ENCODE assay signal across 1 cellular context in genomic region chr17:30376621-30377452, GRCh38.
TF ChIP-seq lines count a peak whose summit lies in the region.

No MANE protein-coding gene starts in this region.

TF ChIP-seq in HepG2, 621 proteins besides CTCF, POLR2A, EP300 and RAD21 (continued from another document and continues in another):
- TF ChIP-seq E2F5 (CRISPR knock-in tag; conservative IDR thresholded peaks at IDR 0.05) (no peak), FOXA3 (CRISPR knock-in tag; IDR thresholded peaks at IDR 0.05) (peak; percentile 95), NFRKB (IDR thresholded peaks at IDR 0.05) (no peak), KLF6 (CRISPR knock-in tag; IDR thresholded peaks at IDR 0.05) (0 out of 2 replicates have a peak, but pooled peaks have one; percentile 60), SIX1 (CRISPR knock-in tag; IDR thresholded peaks at IDR 0.05; ENCODE audit: borderline replicate concordance) (peak; percentile 99), GATAD2A (CRISPR knock-in tag; IDR thresholded peaks at IDR 0.05) (peak; percentile 95), STAT5B (CRISPR knock-in tag; IDR thresholded peaks at IDR 0.05) (no peak), FOXK2 (IDR thresholded peaks at IDR 0.05) (peak; percentile 54; the same call in 1 of the 2 replicates), ZNF761 (CRISPR knock-in tag; conservative IDR thresholded peaks at IDR 0.05) (no peak), THAP8 (CRISPR knock-in tag; IDR thresholded peaks at IDR 0.05; ENCODE audit: borderline replicate concordance) (no peak), ZNF205 (CRISPR knock-in tag; IDR thresholded peaks at IDR 0.05) (0 out of 2 replicates have a peak, but pooled peaks have one; percentile 27), NFYB (CRISPR knock-in tag; IDR thresholded peaks at IDR 0.05) (no peak), TOE1 (CRISPR knock-in tag; IDR thresholded peaks at IDR 0.05) (no peak), SMC3 (IDR thresholded peaks at IDR 0.05; ENCODE audit: low read length) (peak; percentile 15; the same call in 1 of the 2 replicates), SIN3A (IDR thresholded peaks at IDR 0.05; ENCODE audit: borderline replicate concordance, low read depth, low read length) (0 out of 2 replicates have a peak, but pooled peaks have one; percentile 58), ZNF263 (CRISPR knock-in tag; IDR thresholded peaks at IDR 0.05) (no peak), ZMAT5 (CRISPR knock-in tag; IDR thresholded peaks at IDR 0.05; ENCODE audit: borderline replicate concordance, low read depth) (no peak), ZNF329 (CRISPR knock-in tag; IDR thresholded peaks at IDR 0.05; ENCODE audit: low read depth) (no peak), ZNF34 (CRISPR knock-in tag; IDR thresholded peaks at IDR 0.05; ENCODE audit: borderline replicate concordance) (no peak), YEATS4 (CRISPR knock-in tag; IDR thresholded peaks at IDR 0.05; ENCODE audit: borderline replicate concordance) (no peak), ZNF564 (CRISPR knock-in tag; IDR thresholded peaks at IDR 0.05) (no peak), RXRA (CRISPR knock-in tag; IDR thresholded peaks at IDR 0.05) (peak; percentile 44; the same call in 1 of the 2 replicates), ZNF335 (CRISPR knock-in tag; IDR thresholded peaks at IDR 0.05) (peak; percentile 68; the same call in 1 of the 2 replicates), KAT2B (IDR thresholded peaks at IDR 0.05; ENCODE audit: borderline replicate concordance, low read depth, low read length) (no peak), GPN1 (CRISPR knock-in tag; IDR thresholded peaks at IDR 0.05; ENCODE audit: borderline replicate concordance) (no peak), DBP (CRISPR knock-in tag; IDR thresholded peaks at IDR 0.05; ENCODE audit: not compliant biosample characterization) (no peak), ZNF574 (CRISPR knock-in tag; IDR thresholded peaks at IDR 0.05) (peak; percentile 86), ZNF550 (CRISPR knock-in tag; IDR thresholded peaks at IDR 0.05; ENCODE audit: borderline replicate concordance) (no peak), ZFP82 (CRISPR knock-in tag; IDR thresholded peaks at IDR 0.05; ENCODE audit: borderline replicate concordance) (peak; percentile 73), MTA3 (CRISPR knock-in tag; IDR thresholded peaks at IDR 0.05) (no peak), MBD4 (IDR thresholded peaks at IDR 0.05; ENCODE audit: borderline replicate concordance, low read length) (no peak), PHF21A (CRISPR knock-in tag; IDR thresholded peaks at IDR 0.05) (peak; percentile 46), FOXA1 (IDR thresholded peaks at IDR 0.05) (no peak), FOXA1 (CRISPR knock-in tag; IDR thresholded peaks at IDR 0.05) (peak; percentile 90), RORA (CRISPR knock-in tag; IDR thresholded peaks at IDR 0.05) (no peak), ZFYVE20 (CRISPR knock-in tag; IDR thresholded peaks at IDR 0.05; ENCODE audit: borderline replicate concordance, low read depth) (no peak), GZF1 (CRISPR knock-in tag; IDR thresholded peaks at IDR 0.05) (0 out of 2 replicates have a peak, but pooled peaks have one; percentile 30), ELK4 (CRISPR knock-in tag; IDR thresholded peaks at IDR 0.05; ENCODE audit: borderline replicate concordance) (no peak), CHD4 (IDR thresholded peaks at IDR 0.05; ENCODE audit: borderline replicate concordance, low read length) (no peak), SMAD3 (CRISPR knock-in tag; IDR thresholded peaks at IDR 0.05) (peak; percentile 76), ZNF598 (CRISPR knock-in tag; IDR thresholded peaks at IDR 0.05; ENCODE audit: borderline replicate concordance) (no peak), ZNF556 (CRISPR knock-in tag; IDR thresholded peaks at IDR 0.05; ENCODE audit: borderline replicate concordance) (no peak; the same call in 1 of the 2 replicates), ZNF737 (CRISPR knock-in tag; IDR thresholded peaks at IDR 0.05; ENCODE audit: borderline replicate concordance) (no peak)
- TF ChIP-seq, protein P1, sequence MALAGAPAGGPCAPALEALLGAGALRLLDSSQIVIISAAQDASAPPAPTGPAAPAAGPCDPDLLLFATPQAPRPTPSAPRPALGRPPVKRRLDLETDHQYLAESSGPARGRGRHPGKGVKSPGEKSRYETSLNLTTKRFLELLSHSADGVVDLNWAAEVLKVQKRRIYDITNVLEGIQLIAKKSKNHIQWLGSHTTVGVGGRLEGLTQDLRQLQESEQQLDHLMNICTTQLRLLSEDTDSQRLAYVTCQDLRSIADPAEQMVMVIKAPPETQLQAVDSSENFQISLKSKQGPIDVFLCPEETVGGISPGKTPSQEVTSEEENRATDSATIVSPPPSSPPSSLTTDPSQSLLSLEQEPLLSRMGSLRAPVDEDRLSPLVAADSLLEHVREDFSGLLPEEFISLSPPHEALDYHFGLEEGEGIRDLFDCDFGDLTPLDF (CRISPR knock-in tag; IDR thresholded peaks at IDR 0.05) = no peak
- TF ChIP-seq, protein P2, sequence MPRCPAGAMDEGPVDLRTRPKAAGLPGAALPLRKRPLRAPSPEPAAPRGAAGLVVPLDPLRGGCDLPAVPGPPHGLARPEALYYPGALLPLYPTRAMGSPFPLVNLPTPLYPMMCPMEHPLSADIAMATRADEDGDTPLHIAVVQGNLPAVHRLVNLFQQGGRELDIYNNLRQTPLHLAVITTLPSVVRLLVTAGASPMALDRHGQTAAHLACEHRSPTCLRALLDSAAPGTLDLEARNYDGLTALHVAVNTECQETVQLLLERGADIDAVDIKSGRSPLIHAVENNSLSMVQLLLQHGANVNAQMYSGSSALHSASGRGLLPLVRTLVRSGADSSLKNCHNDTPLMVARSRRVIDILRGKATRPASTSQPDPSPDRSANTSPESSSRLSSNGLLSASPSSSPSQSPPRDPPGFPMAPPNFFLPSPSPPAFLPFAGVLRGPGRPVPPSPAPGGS (CRISPR knock-in tag; IDR thresholded peaks at IDR 0.05) = no peak
- TF ChIP-seq, protein P3, sequence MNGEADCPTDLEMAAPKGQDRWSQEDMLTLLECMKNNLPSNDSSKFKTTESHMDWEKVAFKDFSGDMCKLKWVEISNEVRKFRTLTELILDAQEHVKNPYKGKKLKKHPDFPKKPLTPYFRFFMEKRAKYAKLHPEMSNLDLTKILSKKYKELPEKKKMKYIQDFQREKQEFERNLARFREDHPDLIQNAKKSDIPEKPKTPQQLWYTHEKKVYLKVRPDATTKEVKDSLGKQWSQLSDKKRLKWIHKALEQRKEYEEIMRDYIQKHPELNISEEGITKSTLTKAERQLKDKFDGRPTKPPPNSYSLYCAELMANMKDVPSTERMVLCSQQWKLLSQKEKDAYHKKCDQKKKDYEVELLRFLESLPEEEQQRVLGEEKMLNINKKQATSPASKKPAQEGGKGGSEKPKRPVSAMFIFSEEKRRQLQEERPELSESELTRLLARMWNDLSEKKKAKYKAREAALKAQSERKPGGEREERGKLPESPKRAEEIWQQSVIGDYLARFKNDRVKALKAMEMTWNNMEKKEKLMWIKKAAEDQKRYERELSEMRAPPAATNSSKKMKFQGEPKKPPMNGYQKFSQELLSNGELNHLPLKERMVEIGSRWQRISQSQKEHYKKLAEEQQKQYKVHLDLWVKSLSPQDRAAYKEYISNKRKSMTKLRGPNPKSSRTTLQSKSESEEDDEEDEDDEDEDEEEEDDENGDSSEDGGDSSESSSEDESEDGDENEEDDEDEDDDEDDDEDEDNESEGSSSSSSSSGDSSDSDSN (CRISPR knock-in tag; IDR thresholded peaks at IDR 0.05) = no peak; the same call in 1 of the 2 replicates
- TF ChIP-seq, protein P4, sequence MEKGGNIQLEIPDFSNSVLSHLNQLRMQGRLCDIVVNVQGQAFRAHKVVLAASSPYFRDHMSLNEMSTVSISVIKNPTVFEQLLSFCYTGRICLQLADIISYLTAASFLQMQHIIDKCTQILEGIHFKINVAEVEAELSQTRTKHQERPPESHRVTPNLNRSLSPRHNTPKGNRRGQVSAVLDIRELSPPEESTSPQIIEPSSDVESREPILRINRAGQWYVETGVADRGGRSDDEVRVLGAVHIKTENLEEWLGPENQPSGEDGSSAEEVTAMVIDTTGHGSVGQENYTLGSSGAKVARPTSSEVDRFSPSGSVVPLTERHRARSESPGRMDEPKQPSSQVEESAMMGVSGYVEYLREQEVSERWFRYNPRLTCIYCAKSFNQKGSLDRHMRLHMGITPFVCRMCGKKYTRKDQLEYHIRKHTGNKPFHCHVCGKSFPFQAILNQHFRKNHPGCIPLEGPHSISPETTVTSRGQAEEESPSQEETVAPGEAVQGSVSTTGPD (CRISPR knock-in tag; IDR thresholded peaks at IDR 0.05) = no peak
